Comparison of ENCODE assay signal across 14 cellular contexts in genomic region chr2:179985163-179985820, GRCh38. TPM values are rescaled to one million over a fixed set of nuclear protein-coding genes. Genes with fewer than 3 reads are reported as not detected.
DNase-seq lines count a peak whose midpoint lies in the region; ATAC-seq and TF ChIP-seq lines count a peak whose summit lies in the region.
"Had no signal": no experiment of that assay in that cellular context is flagged by ENCODE, and none has a peak within 500 bp of the region (broad histone marks: within the 10 kb centered on the region; RNA-seq: fewer than 3 reads in every experiment).

No MANE protein-coding gene starts in this region.

- no peak for TF ChIP-seq CTCF in CD14-positive monocyte (IDR thresholded peaks at IDR 0.05)
- TF ChIP-seq CTCF in activated CD8-positive, alpha-beta T cell treated with anti-CD3 and anti-CD28 coated beads for 36 hours (IDR thresholded peaks at IDR 0.05): no peak

- POLR2A ChIA-PET in activated CD8-positive, alpha-beta T cell treated with anti-CD3 and anti-CD28 coated beads for 36 hours (lab: Charles Lee): no interaction called here

- H3K4me1 Mint-ChIP-seq in CD14-positive monocyte: peaks cover under 1% of the 10 kb centered on the region
- H3K4me1 Mint-ChIP-seq in activated CD8-positive, alpha-beta T cell treated with anti-CD3 and anti-CD28 coated beads for 36 hours (ENCODE audit: low read depth): peaks cover 5% of the 10 kb centered on the region

- DNase-seq in DMS114 treated with DMSO at 0.1 percent for 48 hours (lab: John Stamatoyannopoulos, UW; ENCODE audit: unreplicated experiment) (no peak), CD14-positive monocyte (ENCODE audit: low spot score) (no peak), NOMO-1 treated with dmso at 0.1 percent for 144 hours (lab: John Stamatoyannopoulos, UW; ENCODE audit: unreplicated experiment) (no peak)
- no peak for DNase-seq in activated CD8-positive, alpha-beta T cell treated with anti-CD3 and anti-CD28 coated beads for 36 hours
- DNase-seq: amniotic stem cell; effector memory CD4-positive, alpha-beta T cell; NCI-H82; retina; trophoblast cell had no signal

- H3K27ac Mint-ChIP-seq in CD14-positive monocyte: no peak overlapping the region
- H3K27ac Mint-ChIP-seq in activated CD8-positive, alpha-beta T cell treated with anti-CD3 and anti-CD28 coated beads for 36 hours: no peak overlapping the region
- H3K27ac Mint-ChIP-seq: memory B cell had no signal

- H3K4me3 Mint-ChIP-seq in CD14-positive monocyte: no peak overlapping the region
- H3K4me3 Mint-ChIP-seq in activated CD8-positive, alpha-beta T cell treated with anti-CD3 and anti-CD28 coated beads for 36 hours: no peak overlapping the region
- H3K4me3 Mint-ChIP-seq: memory B cell had no signal

- no peaks in the 10 kb centered on the region for H3K27me3 Mint-ChIP-seq in CD14-positive monocyte (ENCODE audit: low read depth in 3 of 3)
- no peaks in the 10 kb centered on the region for H3K27me3 Mint-ChIP-seq in activated CD8-positive, alpha-beta T cell treated with anti-CD3 and anti-CD28 coated beads for 36 hours
- H3K27me3 Mint-ChIP-seq: memory B cell had no signal

- ATAC-seq in GM18498 (IDR thresholded peaks at IDR 0.05; ENCODE audit: unreplicated experiment) (peak; percentile 98), GM19463 (IDR thresholded peaks at IDR 0.05; ENCODE audit: unreplicated experiment) (peak; percentile 91), HG02884 (IDR thresholded peaks at IDR 0.05; ENCODE audit: unreplicated experiment) (peak; percentile 98), HG03565 (IDR thresholded peaks at IDR 0.05; ENCODE audit: unreplicated experiment) (peak; percentile 93)
- ATAC-seq in activated CD8-positive, alpha-beta T cell treated with anti-CD3 and anti-CD28 coated beads for 36 hours: no peak

- intact Hi-C loops in CD14-positive monocyte (cut with micrococcal nuclease): no loop called here
- intact Hi-C loops in activated CD8-positive, alpha-beta T cell treated with anti-CD3 and anti-CD28 coated beads for 36 hours (cut with micrococcal nuclease): no loop called here

- CTCF ChIA-PET in activated CD8-positive, alpha-beta T cell treated with anti-CD3 and anti-CD28 coated beads for 36 hours (lab: Charles Lee): no interaction called here

- H3K9me3 Mint-ChIP-seq in CD14-positive monocyte: no peaks in the 10 kb centered on the region
- H3K9me3 Mint-ChIP-seq in activated CD8-positive, alpha-beta T cell treated with anti-CD3 and anti-CD28 coated beads for 36 hours: no peaks in the 10 kb centered on the region
- H3K9me3 Mint-ChIP-seq: memory B cell had no signal

- H3K36me3 Mint-ChIP-seq in CD14-positive monocyte: peaks cover 72 to 73% of the 10 kb centered on the region in 2 donors
- H3K36me3 Mint-ChIP-seq in activated CD8-positive, alpha-beta T cell treated with anti-CD3 and anti-CD28 coated beads for 36 hours (ENCODE audit: low read depth): peaks cover 58% of the 10 kb centered on the region

RNA-seq across cellular contexts. Expression of gene CWC22, which starts 21.8 kb away (rescaled TPM):
- 10 to 100 TPM in 1 of 2 donors, 1 to 10 TPM in 1; 9.5 to 14.9 TPM for polyA plus RNA-seq in CD14-positive monocyte
- total RNA-seq in activated CD8-positive, alpha-beta T cell treated with anti-CD3 and anti-CD28 coated beads for 36 hours: 10 to 100 TPM; 23.4 to 23.9 TPM
